In the genomic region with DNA sequence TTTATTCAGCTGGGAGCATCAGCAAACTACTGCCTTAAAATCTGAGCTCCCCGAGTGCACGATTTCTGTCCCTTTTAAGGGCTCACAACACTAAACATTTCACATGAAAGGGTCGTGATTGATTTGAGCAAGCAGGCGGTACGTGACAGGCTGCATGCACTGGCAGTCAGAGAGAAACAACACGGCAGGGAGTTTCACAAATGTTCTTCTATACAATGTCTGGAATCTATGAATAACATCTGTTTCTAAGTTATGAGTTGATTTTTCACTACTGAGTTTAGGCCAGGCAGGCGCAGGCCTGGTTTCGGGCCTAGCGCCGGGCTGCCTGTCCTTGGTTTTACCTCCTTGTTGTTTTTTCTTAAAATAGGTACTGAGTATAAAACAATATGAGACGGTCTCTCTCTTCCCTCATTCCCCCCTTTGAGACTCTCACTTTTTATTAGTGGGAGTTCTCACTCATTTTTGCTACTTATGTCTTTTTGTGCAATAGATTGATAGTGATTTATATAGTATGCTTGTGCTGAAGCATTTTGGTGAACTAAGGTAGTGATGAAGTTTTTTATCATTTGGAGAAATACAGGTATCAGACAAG, we compare ENCODE assay signal across 4 cellular contexts. TPM values are rescaled to one million over a fixed set of nuclear protein-coding genes. Genes with fewer than 3 reads are reported as not detected.
"Had no signal": no experiment of that assay in that cellular context is flagged by ENCODE, and none has a peak within 500 bp of the region (broad histone marks: within the 10 kb centered on the region; RNA-seq: fewer than 3 reads in every experiment).

No MANE protein-coding gene starts in this region.

RNA-seq across cellular contexts. Expression of gene ANKRD65, which starts 8.7 kb away (rescaled TPM):
- total RNA-seq: natural killer cell treated with Interleukin-12 subunit alpha and Interleukin-12 subunit beta and Interleukin-15 and Interleukin-18, amount 100 ng/mL, for 72 hours had no signal

RNA-seq across cellular contexts. Expression of gene ATAD3C, which starts 37.1 kb away (rescaled TPM):
- total RNA-seq: endothelial cell of umbilical vein, skeletal muscle tissue had no signal
- polyA plus RNA-seq: fibroblast of lung had no signal
